ENCODE assay signal across 12 cellular contexts in genomic region chr5:148145916-148146315, GRCh38. TPM values are rescaled to one million over a fixed set of nuclear protein-coding genes. Genes with fewer than 3 reads are reported as not detected.
DNase-seq lines count a peak whose midpoint lies in the region; ATAC-seq and TF ChIP-seq lines count a peak whose summit lies in the region.
"Had no signal": no experiment of that assay in that cellular context is flagged by ENCODE, and none has a peak within 500 bp of the region (broad histone marks: within the 10 kb centered on the region; RNA-seq: fewer than 3 reads in every experiment).

No MANE protein-coding gene starts in this region.

- no peaks in the 10 kb centered on the region for H4K20me1 ChIP-seq in PC-9 (ENCODE audit: insufficient read depth)

- H3K27me3 ChIP-seq in PC-9 (ENCODE audit: insufficient read depth, low read depth) = no peaks in the 10 kb centered on the region
- H3K27me3 ChIP-seq in prostate gland (replicated peaks; ENCODE audit: insufficient read depth) = no peaks in the 10 kb centered on the region

- POLR2A ChIA-PET in PC-9 (lab: Charles Lee; ENCODE audit: unreplicated experiment) = interaction anchor here (0.6 kb wide), 1 partner anchor 768 kb away, joined by 5 read pairs; no protein-coding TSS in a partner anchor

- no peaks in the 10 kb centered on the region for H3K79me2 ChIP-seq in PC-9 (ENCODE audit: low read depth)

- intact Hi-C loops in PC-9 (cut with micrococcal nuclease; ENCODE audit: unreplicated experiment) (no loop called here), prostate gland (cut with DNase I) (no loop called here)

- no peaks in the 10 kb centered on the region for H3K36me3 ChIP-seq in PC-9 (ENCODE audit: low read depth)
- no peaks in the 10 kb centered on the region for H3K36me3 ChIP-seq in prostate gland

- DNase-seq in ELR (ENCODE audit: low read depth) (peak; percentile 8), PC-9 (peak; percentile 62 to 93), foreskin melanocyte (peak; percentile 45), prostate gland (ENCODE audit: low spot score) (peak; percentile 93), 8988T (no peak), germinal center (ENCODE audit: low spot score) (no peak)
- DNase-seq: anterior cingulate cortex; CD4-positive, alpha-beta T cell had no signal

- H3K9me2 ChIP-seq in PC-9 (ENCODE audit: insufficient read depth) = no peaks in the 10 kb centered on the region

- no peak for TF ChIP-seq POLR2A in prostate gland (IDR thresholded peaks at IDR 0.05)

- no TSS peak for BruUV-seq in PC-9 (replicated peaks; lab: Mats Ljungman, UMichigan)

- peak overlapping the region; percentile 67 for H3K4me2 ChIP-seq in PC-9

- peaks cover 40% of the 10 kb centered on the region for H3K4me1 ChIP-seq in PC-9 (replicated peaks; ENCODE audit: insufficient read depth)
- peaks cover 18% of the 10 kb centered on the region for H3K4me1 ChIP-seq in prostate gland (replicated peaks)

- H3K9me3 ChIP-seq in PC-9 (ENCODE audit: insufficient read depth, low read depth) = no peaks in the 10 kb centered on the region; the same call in 1 of the 2 replicates
- no peaks in the 10 kb centered on the region for H3K9me3 ChIP-seq in prostate gland

- H3K4me3 ChIP-seq in PC-9 (no peak overlapping the region), prostate gland (no peak overlapping the region)

- TF ChIP-seq CTCF in PC-9 (conservative IDR thresholded peaks at IDR 0.05) (no peak), prostate gland (IDR thresholded peaks at IDR 0.05) (no peak)

- H3K27ac ChIP-seq in PC-9 = peak overlapping the region; percentile 45
- H3K27ac ChIP-seq in prostate gland = peak overlapping the region; percentile 6 to 46

- no peak overlapping the region for H2AFZ ChIP-seq in PC-9

- CTCF ChIA-PET in PC-9 (lab: Charles Lee) = interaction anchor here (0.7 kb wide), 1 partner anchor 288 kb away, joined by 3 read pairs; no protein-coding TSS in a partner anchor

- ATAC-seq in HG03432 (IDR thresholded peaks at IDR 0.05; ENCODE audit: unreplicated experiment) = no peak
- no peak for ATAC-seq in HG03045 (IDR thresholded peaks at IDR 0.05; ENCODE audit: unreplicated experiment)

- peaks cover 10% of the 10 kb centered on the region for H3F3A ChIP-seq in PC-9 (ENCODE audit: insufficient read depth, low read depth)

RNA-seq across cellular contexts. Expression of gene SPINK14, which starts 22.4 kb away (rescaled TPM):
- total RNA-seq in PC-9 (2021) = not detected in 2 replicates
- total RNA-seq in prostate gland = not detected
- total RNA-seq: activated CD8-positive, alpha-beta memory T cell treated with anti-CD3 and anti-CD28 coated beads for 36 hours; CD4-positive, alpha-beta T cell; myocyte had no signal

RNA-seq across cellular contexts. Expression of gene SPINK6, which starts 56.9 kb away (rescaled TPM):
- total RNA-seq in PC-9 (2021) = not detected in 2 replicates
- not detected for total RNA-seq in prostate gland
- total RNA-seq: activated CD8-positive, alpha-beta memory T cell treated with anti-CD3 and anti-CD28 coated beads for 36 hours; CD4-positive, alpha-beta T cell; myocyte had no signal

Comparison
In these comparisons a context has a peak if more than half of its experiments do, and no peak if none do; other contexts are left out.
1. DNase-seq: peak in ELR (single experiment), PC-9 (2 of 2), foreskin melanocyte (single experiment) and prostate gland (single experiment); none in 8988T (single experiment) and germinal center (single experiment).